ENCODE assay signal across 2 cellular contexts in the genomic region with DNA sequence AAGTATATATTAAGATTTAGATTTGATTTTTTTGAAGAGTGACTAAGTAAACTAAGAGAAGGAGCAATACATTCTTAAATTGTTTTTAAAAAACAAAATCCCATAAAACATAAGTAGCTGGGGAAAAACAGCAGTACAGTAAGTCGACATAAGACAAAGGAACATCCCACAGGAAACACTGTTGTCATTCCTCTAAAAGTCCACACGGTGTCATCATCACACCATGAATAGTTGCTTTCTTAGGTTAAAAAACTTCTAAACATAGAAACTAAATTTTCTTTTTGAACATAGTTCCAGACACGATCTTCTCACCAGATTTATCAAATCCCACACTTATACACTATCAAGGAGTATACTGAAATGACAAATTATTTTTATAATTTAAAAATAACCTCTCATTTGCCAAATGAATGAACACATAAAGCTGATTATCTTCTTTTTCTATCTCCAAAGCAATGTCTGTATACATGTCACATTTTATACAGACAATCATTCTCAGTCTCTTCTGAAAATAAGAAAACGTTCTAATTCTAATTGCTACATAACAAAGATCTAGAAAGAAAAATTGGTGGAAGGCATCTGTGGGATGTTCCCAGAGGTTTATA.
TF ChIP-seq lines count a peak whose summit lies in the region.

No MANE protein-coding gene starts in this region.

TF ChIP-seq in HEK293T, 16 proteins besides CTCF, POLR2A, EP300 and RAD21:
- TF ChIP-seq ARNT (IDR thresholded peaks at IDR 0.05) (no peak), SUZ12 (IDR thresholded peaks at IDR 0.05) (no peak), SP1 (IDR thresholded peaks at IDR 0.05) (no peak)

TF ChIP-seq in H1, 55 proteins besides CTCF, POLR2A, EP300 and RAD21:
- no peak for TF ChIP-seq BRCA1 (IDR thresholded peaks at IDR 0.05; ENCODE audit: low read depth, low read length)
- TF ChIP-seq, protein P1, sequence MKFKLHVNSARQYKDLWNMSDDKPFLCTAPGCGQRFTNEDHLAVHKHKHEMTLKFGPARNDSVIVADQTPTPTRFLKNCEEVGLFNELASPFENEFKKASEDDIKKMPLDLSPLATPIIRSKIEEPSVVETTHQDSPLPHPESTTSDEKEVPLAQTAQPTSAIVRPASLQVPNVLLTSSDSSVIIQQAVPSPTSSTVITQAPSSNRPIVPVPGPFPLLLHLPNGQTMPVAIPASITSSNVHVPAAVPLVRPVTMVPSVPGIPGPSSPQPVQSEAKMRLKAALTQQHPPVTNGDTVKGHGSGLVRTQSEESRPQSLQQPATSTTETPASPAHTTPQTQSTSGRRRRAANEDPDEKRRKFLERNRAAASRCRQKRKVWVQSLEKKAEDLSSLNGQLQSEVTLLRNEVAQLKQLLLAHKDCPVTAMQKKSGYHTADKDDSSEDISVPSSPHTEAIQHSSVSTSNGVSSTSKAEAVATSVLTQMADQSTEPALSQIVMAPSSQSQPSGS (IDR thresholded peaks at IDR 0.05; ENCODE audit: low read length), result no peak
- TF ChIP-seq, protein P2, sequence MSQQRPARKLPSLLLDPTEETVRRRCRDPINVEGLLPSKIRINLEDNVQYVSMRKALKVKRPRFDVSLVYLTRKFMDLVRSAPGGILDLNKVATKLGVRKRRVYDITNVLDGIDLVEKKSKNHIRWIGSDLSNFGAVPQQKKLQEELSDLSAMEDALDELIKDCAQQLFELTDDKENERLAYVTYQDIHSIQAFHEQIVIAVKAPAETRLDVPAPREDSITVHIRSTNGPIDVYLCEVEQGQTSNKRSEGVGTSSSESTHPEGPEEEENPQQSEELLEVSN (IDR thresholded peaks at IDR 0.05), result no peak
